ENCODE assay signal across 22 cellular contexts in the genomic region with DNA sequence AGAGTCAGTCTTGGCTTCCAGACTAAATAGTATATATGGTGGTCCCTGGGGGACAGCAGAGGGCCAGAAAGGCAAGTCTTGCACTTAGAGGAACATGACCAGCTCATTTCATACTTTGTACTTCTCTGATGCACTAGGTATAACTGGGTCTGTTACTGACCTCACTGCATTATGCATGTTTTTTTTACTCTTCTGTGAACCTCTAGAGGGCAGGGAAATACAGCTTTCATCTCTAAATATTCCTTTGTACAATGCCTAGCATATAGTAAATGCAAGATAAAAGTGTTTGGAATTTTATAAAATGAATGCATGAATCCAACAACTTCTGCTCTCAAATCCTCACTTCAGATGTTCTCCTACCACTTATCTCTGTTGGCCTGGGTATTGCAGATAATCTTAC. TPM values are rescaled to one million over a fixed set of nuclear protein-coding genes. Genes with fewer than 3 reads are reported as not detected.
DNase-seq lines count a peak whose midpoint lies in the region; ATAC-seq, FAIRE-seq and TF ChIP-seq lines count a peak whose summit lies in the region.
"Had no signal": no experiment of that assay in that cellular context is flagged by ENCODE, and none has a peak within 500 bp of the region (broad histone marks: within the 10 kb centered on the region; RNA-seq: fewer than 3 reads in every experiment).

No MANE protein-coding gene starts in this region.

- H3K27ac ChIP-seq in A549 (no peak overlapping the region), Panc1 (ENCODE audit: low read length) (no peak overlapping the region)
- H3K27ac ChIP-seq: HL-60 had no signal

- no peaks in the 10 kb centered on the region; the same call in 1 of the 2 replicates for H3K4me1 Mint-ChIP-seq in HFFc6 (ENCODE audit: low read depth)
- H3K4me1 Mint-ChIP-seq: CD14-positive monocyte had no signal

- H3K36me3 Mint-ChIP-seq in HFFc6 (ENCODE audit: low read depth): no peaks in the 10 kb centered on the region
- H3K36me3 Mint-ChIP-seq: CD14-positive monocyte had no signal

- no peak overlapping the region for H3K4me2 ChIP-seq in A549
- H3K4me2 ChIP-seq: SK-N-SH had no signal

- no peak overlapping the region for H3K4me3 Mint-ChIP-seq in HFFc6
- H3K4me3 Mint-ChIP-seq: CD14-positive monocyte had no signal

- H3K27ac Mint-ChIP-seq in HFFc6: no peak overlapping the region
- H3K27ac Mint-ChIP-seq: CD14-positive monocyte had no signal

- H3K9me3 ChIP-seq in A549 (no peaks in the 10 kb centered on the region), Panc1 (ENCODE audit: control insufficient read depth, insufficient read depth, low read depth, low read length) (no peaks in the 10 kb centered on the region)
- H3K9me3 ChIP-seq: SK-N-SH had no signal

- in situ Hi-C loops in Panc1 (cut with HindIII; ENCODE audit: low pct_unique_long_range_greater_than_20kb, low sequenced_read_pairs): no loop called here

- no peak for TF ChIP-seq POLR2A in A549 (IDR thresholded peaks at IDR 0.05; ENCODE audit: low read length)

- CTCF ChIA-PET in A549 (lab: Yijun Ruan, JAX): interaction anchor here (0.9 to 2.3 kb wide), 4 partner anchors 11 to 287 kb away, joined by 3 to 7 read pairs (median 3); no protein-coding TSS in a partner anchor
- CTCF ChIA-PET in Panc1 (lab: Charles Lee): no interaction called here

- no peaks in the 10 kb centered on the region for H3K4me1 ChIP-seq in A549
- H3K4me1 ChIP-seq in Panc1 (ENCODE audit: control insufficient read depth, insufficient read depth, low read length): no peaks in the 10 kb centered on the region

- H3K9me3 Mint-ChIP-seq in HFFc6: no peaks in the 10 kb centered on the region

- POLR2A ChIA-PET in A549 (lab: Yijun Ruan, JAX) (no interaction called here), Panc1 (lab: Charles Lee) (interaction anchor here (0.5 kb wide), 1 partner anchor 22 kb away, joined by 3 read pairs; no protein-coding TSS in a partner anchor)

- ATAC-seq in A549 (peak in 1 of 2 experiments; percentile 59; a peak in 2 of 6 replicates), Panc1 (peak; percentile 79; the same call in 1 of the 2 replicates), left colon (peak; percentile 81), GM19395 (IDR thresholded peaks at IDR 0.05; ENCODE audit: unreplicated experiment) (no peak), left cardiac atrium (no peak)
- ATAC-seq: K562 had no signal

- H3K36me3 ChIP-seq in Panc1 (ENCODE audit: control insufficient read depth, insufficient read depth, low read length): no peaks in the 10 kb centered on the region

- intact Hi-C loops in Panc1 (cut with micrococcal nuclease; ENCODE audit: unreplicated experiment) (no loop called here), left colon (cut with DNase I, micrococcal nuclease) (no loop called here), left cardiac atrium (cut with DNase I) (no loop called here)

- H3K27me3 Mint-ChIP-seq in HFFc6 (ENCODE audit: insufficient read depth): peaks cover 6% of the 10 kb centered on the region; the same call in 1 of the 2 replicates

- DNase-seq in A549 (ENCODE audit: low read depth in 1 of 2, low spot score in 1 of 2): no peak
- no peak for DNase-seq in HFFc6
- no peak for DNase-seq in Panc1 (ENCODE audit: low read depth, low spot score)
- DNase-seq in left colon: no peak
- no peak for DNase-seq in stimulated activated CD4-positive, alpha-beta T cell treated with anti-CD3 and anti-CD28 coated beads, Interleukin-2, amount 100 ng/mL, for 24 hours
- no peak for DNase-seq in left cardiac atrium
- DNase-seq in NCI-H2107 (lab: John Stamatoyannopoulos, UW): no peak
- DNase-seq: AML-193, DMS 273 treated with DMSO at 0.1 percent for 48 hours, H7, NCI-H146, NCI-H2081, NCI-H510A, NCI-H774, Right ventricle myocardium superior, SK-N-SH had no signal

- no peak for TF ChIP-seq EP300 in A549 (IDR thresholded peaks at IDR 0.05)

- peak; percentile 29; the same call in 2 of the 3 replicates for TF ChIP-seq CTCF in A549 (IDR thresholded peaks at IDR 0.05)
- TF ChIP-seq CTCF in HFFc6 (IDR thresholded peaks at IDR 0.05): peak; percentile 39
- TF ChIP-seq CTCF in Panc1 (IDR thresholded peaks at IDR 0.05): peak; percentile 52

- peak in 1 of 2 experiments; percentile 42; a peak in 2 of 5 replicates for TF ChIP-seq RAD21 in A549 (conservative IDR thresholded peaks at IDR 0.05 in 1 of 2, IDR thresholded peaks at IDR 0.05 in 1 of 2)

- BruUV-seq in Panc1 (replicated peaks; lab: Mats Ljungman, UMichigan): no TSS peak

- FAIRE-seq in A549 (lab: Jason Lieb, UNC): no peak
- FAIRE-seq: A204.1, GM19239, K562 had no signal

- no peaks in the 10 kb centered on the region for H3K27me3 ChIP-seq in Panc1 (ENCODE audit: control insufficient read depth, insufficient read depth, low read length)

- no peak overlapping the region for H3K4me3 ChIP-seq in A549
- H3K4me3 ChIP-seq in Panc1 (ENCODE audit: low read depth in 2 of 2, low read length in 2 of 2): no peak overlapping the region
- H3K4me3 ChIP-seq: K562 had no signal

TF ChIP-seq in A549, 52 proteins besides CTCF, POLR2A, EP300 and RAD21:
- TF ChIP-seq CHD4 (IDR thresholded peaks at IDR 0.05; ENCODE audit: borderline replicate concordance): no peak
- no peak for TF ChIP-seq ESRRA (IDR thresholded peaks at IDR 0.05; ENCODE audit: borderline replicate concordance, low read length)
- TF ChIP-seq, protein P1, sequence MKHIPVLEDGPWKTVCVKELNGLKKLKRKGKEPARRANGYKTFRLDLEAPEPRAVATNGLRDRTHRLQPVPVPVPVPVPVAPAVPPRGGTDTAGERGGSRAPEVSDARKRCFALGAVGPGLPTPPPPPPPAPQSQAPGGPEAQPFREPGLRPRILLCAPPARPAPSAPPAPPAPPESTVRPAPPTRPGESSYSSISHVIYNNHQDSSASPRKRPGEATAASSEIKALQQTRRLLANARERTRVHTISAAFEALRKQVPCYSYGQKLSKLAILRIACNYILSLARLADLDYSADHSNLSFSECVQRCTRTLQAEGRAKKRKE (CRISPR knock-in tag; IDR thresholded peaks at IDR 0.05; ENCODE audit: low read depth): no peak
- no peak for TF ChIP-seq USF2 (IDR thresholded peaks at IDR 0.05)
- no peak for TF ChIP-seq HOXB13 (CRISPR knock-in tag; IDR thresholded peaks at IDR 0.05; ENCODE audit: low read depth)
- TF ChIP-seq SMC3 (IDR thresholded peaks at IDR 0.05): no peak
- no peak for TF ChIP-seq NFE2L2 (conservative IDR thresholded peaks at IDR 0.05; ENCODE audit: low read length)
- no peak for TF ChIP-seq TFCP2L1 (CRISPR knock-in tag; IDR thresholded peaks at IDR 0.05)
- TF ChIP-seq TP53 (CRISPR knock-in tag; IDR thresholded peaks at IDR 0.05): no peak
- TF ChIP-seq FOSB (CRISPR knock-in tag; IDR thresholded peaks at IDR 0.05): no peak

RNA-seq across cellular contexts. Expression of gene ARL14, which starts 23.4 kb away (rescaled TPM):
- 0.44 and 0.48 TPM in 2 replicates for polyA plus RNA-seq in A549 (2011; rRNA removed)
- polyA plus RNA-seq in A549 (2012; cell fraction: cytosol; rRNA removed): 0.17 and 0.27 TPM in 2 replicates
- 0.09 and 0.10 TPM in 2 replicates for polyA plus RNA-seq in A549 (2012; cell fraction: nucleus; rRNA removed)
- 0.14 to 0.37 TPM (median 0.24 TPM) in 3 replicates for polyA plus RNA-seq in A549 (2017; fragmentation: RNase III; extraction: RNeasy Plus Mini Kit Qiagen cat#74134 plus additional on column Dnase treatment)
- 0.33 TPM in 1 of 2 replicates, not detected in the other for polyA minus RNA-seq in A549 (2011; rRNA and poly(A)+ RNA removed)
- under 1 TPM in 3 of 6 experiments, not detected in 3; 0.14 to 0.22 (median 0.17) TPM for total RNA-seq in HFFc6 (2021; fragmentation: NEBNext Ultra II Directional; extraction: Animal tissue kit (Norgen Biotek cat#: 25700))
- total RNA-seq in Panc1 (2021; ENCODE audit: unreplicated experiment): 2.5 TPM
- 1.2 TPM for polyA plus RNA-seq in Panc1 (2012; ENCODE audit: insufficient read length)
- 10 to 100 TPM; 14.9 to 51.8 TPM for total RNA-seq in left colon
- not detected for total RNA-seq in left cardiac atrium
- total RNA-seq: K562, Right ventricle myocardium superior had no signal
- polyA plus RNA-seq: CD14-positive monocyte, K562, SK-N-SH had no signal

Comparison
In these comparisons a context has a peak if more than half of its experiments do, and no peak if none do; other contexts are left out.
1. ATAC-seq: peak in Panc1 (single experiment) and left colon (single experiment); none in GM19395 (single experiment) and left cardiac atrium (0 of 2).
2. Peak in every context shown above with its lines, with median percentiles within 50 percentile points of each other: CTCF ChIP-seq.